In the genomic region with DNA sequence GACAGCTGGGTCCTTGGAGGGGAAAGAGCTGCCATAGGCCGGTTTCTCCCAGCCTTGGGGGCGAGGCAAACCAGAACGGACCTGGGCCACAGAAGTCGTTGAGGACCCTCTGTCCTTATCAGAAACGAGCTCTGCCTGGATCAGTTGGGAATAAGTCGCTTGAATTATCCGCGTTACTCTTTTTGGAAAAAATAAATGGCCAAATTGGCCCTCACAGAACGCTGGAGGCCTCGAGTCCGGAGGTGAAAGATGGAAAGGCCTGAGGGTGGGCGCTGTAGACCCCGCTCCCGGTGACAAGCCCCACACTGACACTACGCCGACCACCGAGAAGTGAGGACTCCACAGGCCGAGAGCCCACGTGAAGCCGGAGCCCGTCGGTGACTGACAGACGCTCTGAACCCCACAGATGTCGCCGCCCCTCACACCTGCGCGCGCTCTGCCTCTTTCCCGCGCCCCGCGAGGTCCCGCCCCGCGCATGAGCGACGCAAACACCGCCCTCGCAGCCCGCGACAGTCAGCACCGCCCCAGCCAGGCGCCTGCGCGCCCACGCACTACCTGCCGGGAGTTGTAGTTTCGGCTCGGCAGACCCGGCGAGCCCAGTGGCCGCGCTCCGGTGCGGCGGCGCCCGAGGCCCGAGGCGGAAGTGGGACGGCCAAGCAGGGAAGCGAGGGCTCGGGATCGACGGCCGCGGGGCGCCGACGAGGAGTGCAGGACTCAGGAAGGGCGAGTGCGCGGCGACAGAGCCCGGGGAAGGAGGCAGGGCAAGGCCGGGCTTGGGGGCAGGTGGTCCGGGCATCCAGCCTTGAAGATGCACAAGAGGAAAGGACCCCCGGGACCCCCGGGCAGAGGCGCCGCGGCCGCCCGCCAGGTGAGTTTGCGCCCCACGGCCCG, we compare ENCODE assay signal across 8 cellular contexts. TPM values are rescaled to one million over a fixed set of nuclear protein-coding genes. Genes with fewer than 3 reads are reported as not detected.
DNase-seq lines count a peak whose midpoint lies in the region; ATAC-seq and TF ChIP-seq lines count a peak whose summit lies in the region.

A gene (minus strand): TSS at position 484 of the 891 bp plus-strand sequence. CDS start 1,225 bp downstream, outside the sequence.
A gene (plus strand): TSS at position 568 of the 891 bp plus-strand sequence. CDS start 241 bp downstream, at position 809.

- H3K4me3 Mint-ChIP-seq in activated naive CD4-positive, alpha-beta T cell treated with anti-CD3 and anti-CD28 coated beads, Interleukin-2, amount 50 U/mL, for 24 hours: peak within 1 kb of the TSS; percentile 86
- H3K4me3 Mint-ChIP-seq in glutamatergic neuron (ENCODE audit: unreplicated experiment) (peak within 1 kb of the TSS; percentile 79), osteocyte (ENCODE audit: unreplicated experiment) (peak within 1 kb of the TSS; percentile 80)

- H3K9me3 ChIP-seq in SK-N-SH (no peaks in the 10 kb centered on the region), thoracic aorta (no peaks in the 10 kb centered on the region)

- no peak for TF ChIP-seq CTCF in SK-N-SH (IDR thresholded peaks at IDR 0.05)
- no peak for TF ChIP-seq CTCF in glutamatergic neuron (IDR thresholded peaks at IDR 0.05; ENCODE audit: partially characterized antibody, unreplicated experiment)
- no peak for TF ChIP-seq CTCF in osteocyte (IDR thresholded peaks at IDR 0.05)
- TF ChIP-seq CTCF in thoracic aorta (IDR thresholded peaks at IDR 0.05): peak; percentile 13

- H3K36me3 ChIP-seq in SK-N-SH (replicated peaks in 1 of 2; ENCODE audit: control insufficient read depth in 1 of 2, insufficient read depth in 2 of 2, low read length in 1 of 2) (no peaks in the 10 kb centered on the region), thoracic aorta (peaks cover 3% of the 10 kb centered on the region)

- H4K20me1 ChIP-seq in SK-N-SH (ENCODE audit: insufficient read depth): no peaks in the 10 kb centered on the region

- no peaks in the 10 kb centered on the region for H3K9me2 ChIP-seq in SK-N-SH

- H3K27me3 Mint-ChIP-seq in activated naive CD4-positive, alpha-beta T cell treated with anti-CD3 and anti-CD28 coated beads, Interleukin-2, amount 50 U/mL, for 24 hours: no peaks in the 10 kb centered on the region
- H3K27me3 Mint-ChIP-seq in glutamatergic neuron (ENCODE audit: unreplicated experiment) (no peaks in the 10 kb centered on the region), osteocyte (ENCODE audit: unreplicated experiment) (no peaks in the 10 kb centered on the region)

- peak; percentile 84 for DNase-seq in GDM1 (lab: John Stamatoyannopoulos, UW)
- peak; percentile 82 for DNase-seq in HCEC 1CT
- peak; percentile 94 for DNase-seq in NAMALWA (ENCODE audit: low spot score)
- DNase-seq in SK-N-SH: peak; percentile 99
- DNase-seq in glutamatergic neuron: peak; percentile 93
- DNase-seq in osteocyte (ENCODE audit: extremely low spot score, unreplicated experiment): peak; percentile 95
- DNase-seq in thoracic aorta (ENCODE audit: low spot score): peak; percentile 61

- peak within 1 kb of the TSS; percentile 75 for H3K9ac ChIP-seq in SK-N-SH

- H3K79me2 ChIP-seq in SK-N-SH (ENCODE audit: insufficient read depth): 0 out of 2 replicates have a peak, but pooled peaks cover 10% of the 10 kb centered on the region

- H3K4me3 ChIP-seq in SK-N-SH (ENCODE audit: low read depth in 2 of 2, low read length in 1 of 2) (peak within 1 kb of the TSS; percentile 65 to 79), thoracic aorta (peak within 1 kb of the TSS; percentile 78)

- H3K36me3 Mint-ChIP-seq in activated naive CD4-positive, alpha-beta T cell treated with anti-CD3 and anti-CD28 coated beads, Interleukin-2, amount 50 U/mL, for 24 hours: no peaks in the 10 kb centered on the region
- no peaks in the 10 kb centered on the region for H3K36me3 Mint-ChIP-seq in glutamatergic neuron (ENCODE audit: unreplicated experiment)
- H3K36me3 Mint-ChIP-seq in osteocyte (ENCODE audit: unreplicated experiment): peaks cover 7% of the 10 kb centered on the region

- TF ChIP-seq RAD21 in SK-N-SH (IDR thresholded peaks at IDR 0.05; ENCODE audit: low read length): 0 out of 2 replicates have a peak, but pooled peaks have one; percentile 7

- H3K4me1 ChIP-seq in SK-N-SH (ENCODE audit: control insufficient read depth in 1 of 2, insufficient read depth in 2 of 2, low read depth in 1 of 2, low read length in 1 of 2) (peaks cover 0 to 9% of the 10 kb centered on the region in 2 experiments; a peak in 1 of 4 replicates), thoracic aorta (ENCODE audit: control insufficient read depth in 1 of 2, low read depth in 2 of 2) (peaks cover 7 to 16% of the 10 kb centered on the region in 2 donors)

- peaks cover 6% of the 10 kb centered on the region for H3F3A ChIP-seq in SK-N-SH (replicated peaks; ENCODE audit: insufficient read depth)

- CTCF ChIA-PET in SK-N-SH (lab: Yijun Ruan, JAX): interaction anchor here (0.9 to 2.3 kb wide), 6 partner anchors 11 to 166 kb away, joined by 3 to 6 read pairs (median 3); a partner anchor contains a TSS

- H3K27me3 ChIP-seq in SK-N-SH (ENCODE audit: insufficient read depth) (no peaks in the 10 kb centered on the region), thoracic aorta (replicated peaks; ENCODE audit: insufficient read depth) (no peaks in the 10 kb centered on the region)

- H3K4me2 ChIP-seq in SK-N-SH: peak within 1 kb of the TSS; percentile 83

- 12% methylated on average over 24 of the region's 87 CpGs for WGBS in SK-N-SH (ENCODE audit: low lambda C conversion rate)

- TF ChIP-seq EP300 in SK-N-SH (IDR thresholded peaks at IDR 0.05; ENCODE audit: borderline replicate concordance in 1 of 2, low read depth in 1 of 2, low read length in 1 of 2): no peak

- peak within 1 kb of the TSS; percentile 92 for H3K27ac Mint-ChIP-seq in activated naive CD4-positive, alpha-beta T cell treated with anti-CD3 and anti-CD28 coated beads, Interleukin-2, amount 50 U/mL, for 24 hours
- H3K27ac Mint-ChIP-seq in glutamatergic neuron (ENCODE audit: unreplicated experiment): no peak within 1 kb of the TSS
- H3K27ac Mint-ChIP-seq in osteocyte (ENCODE audit: unreplicated experiment): peak within 1 kb of the TSS; percentile 50

- peaks cover 11% of the 10 kb centered on the region for H3K4me1 Mint-ChIP-seq in activated naive CD4-positive, alpha-beta T cell treated with anti-CD3 and anti-CD28 coated beads, Interleukin-2, amount 50 U/mL, for 24 hours
- H3K4me1 Mint-ChIP-seq in glutamatergic neuron (ENCODE audit: low read depth, unreplicated experiment) (no peaks in the 10 kb centered on the region), osteocyte (ENCODE audit: unreplicated experiment) (peaks cover 14% of the 10 kb centered on the region)

- H3K27ac ChIP-seq in SK-N-SH (ENCODE audit: low read depth in 2 of 2, low read length in 1 of 2) (peak within 1 kb of the TSS in 1 of 2 experiments; percentile 58; a peak in 1 of 4 replicates), thoracic aorta (peak within 1 kb of the TSS in 1 of 2 donors; percentile 13)

- H3K9me3 Mint-ChIP-seq in activated naive CD4-positive, alpha-beta T cell treated with anti-CD3 and anti-CD28 coated beads, Interleukin-2, amount 50 U/mL, for 24 hours: no peaks in the 10 kb centered on the region
- peaks cover 7% of the 10 kb centered on the region for H3K9me3 Mint-ChIP-seq in glutamatergic neuron (ENCODE audit: unreplicated experiment)
- no peaks in the 10 kb centered on the region for H3K9me3 Mint-ChIP-seq in osteocyte (ENCODE audit: unreplicated experiment)

- ATAC-seq in thoracic aorta (ENCODE audit: insufficient number of reproducible peaks, low FRiP score, low read depth): peak; percentile 68

- POLR2A ChIA-PET in SK-N-SH (lab: Yijun Ruan, JAX): no interaction called here

- H2AFZ ChIP-seq in SK-N-SH (ENCODE audit: low read depth): peak within 1 kb of the TSS; percentile 91

TF ChIP-seq in SK-N-SH, 30 proteins besides CTCF, POLR2A, EP300 and RAD21 (continues in another document):
- TF ChIP-seq, protein P1, sequence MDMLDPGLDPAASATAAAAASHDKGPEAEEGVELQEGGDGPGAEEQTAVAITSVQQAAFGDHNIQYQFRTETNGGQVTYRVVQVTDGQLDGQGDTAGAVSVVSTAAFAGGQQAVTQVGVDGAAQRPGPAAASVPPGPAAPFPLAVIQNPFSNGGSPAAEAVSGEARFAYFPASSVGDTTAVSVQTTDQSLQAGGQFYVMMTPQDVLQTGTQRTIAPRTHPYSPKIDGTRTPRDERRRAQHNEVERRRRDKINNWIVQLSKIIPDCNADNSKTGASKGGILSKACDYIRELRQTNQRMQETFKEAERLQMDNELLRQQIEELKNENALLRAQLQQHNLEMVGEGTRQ (IDR thresholded peaks at IDR 0.05; ENCODE audit: borderline replicate concordance, low read depth, low read length): no peak
- TF ChIP-seq RFX5 (IDR thresholded peaks at IDR 0.05; ENCODE audit: low read length) (no peak), TEAD4 (IDR thresholded peaks at IDR 0.05; ENCODE audit: borderline replicate concordance, insufficient read depth) (no peak)

RNA-seq across cellular contexts. Expression of the first gene that starts in this region (rescaled TPM):
- polyA plus RNA-seq in SK-N-SH (2012; rRNA removed): 1.5 and 1.8 TPM in 2 replicates
- 0.51 and 0.89 TPM in 2 replicates for polyA plus RNA-seq in SK-N-SH (2012; cell fraction: cytosol; rRNA removed)
- polyA plus RNA-seq in SK-N-SH (2012; cell fraction: nucleus; rRNA removed): 5.1 and 5.3 TPM in 2 replicates
- total RNA-seq in glutamatergic neuron (ENCODE audit: unreplicated experiment) (4.6 TPM), osteocyte (3.7 and 4.1 TPM in 2 replicates), thoracic aorta (1 to 10 TPM in 1 of 2 donors, not detected in 1; 3.7 TPM)

RNA-seq across cellular contexts. Expression of the second gene that starts in this region (rescaled TPM):
- polyA plus RNA-seq in SK-N-SH (2012; rRNA removed): 18.7 and 24.2 TPM in 2 replicates
- polyA plus RNA-seq in SK-N-SH (2012; cell fraction: cytosol; rRNA removed): 8.1 and 13.2 TPM in 2 replicates
- polyA plus RNA-seq in SK-N-SH (2012; cell fraction: nucleus; rRNA removed): 97.6 and 109 TPM in 2 replicates
- total RNA-seq in glutamatergic neuron (ENCODE audit: unreplicated experiment) (56.3 TPM), osteocyte (44.3 and 51.3 TPM in 2 replicates), thoracic aorta (10 to 100 TPM; 29.5 to 38.7 TPM)
